8 cellular contexts compared by ENCODE assay signal in the genomic region with DNA sequence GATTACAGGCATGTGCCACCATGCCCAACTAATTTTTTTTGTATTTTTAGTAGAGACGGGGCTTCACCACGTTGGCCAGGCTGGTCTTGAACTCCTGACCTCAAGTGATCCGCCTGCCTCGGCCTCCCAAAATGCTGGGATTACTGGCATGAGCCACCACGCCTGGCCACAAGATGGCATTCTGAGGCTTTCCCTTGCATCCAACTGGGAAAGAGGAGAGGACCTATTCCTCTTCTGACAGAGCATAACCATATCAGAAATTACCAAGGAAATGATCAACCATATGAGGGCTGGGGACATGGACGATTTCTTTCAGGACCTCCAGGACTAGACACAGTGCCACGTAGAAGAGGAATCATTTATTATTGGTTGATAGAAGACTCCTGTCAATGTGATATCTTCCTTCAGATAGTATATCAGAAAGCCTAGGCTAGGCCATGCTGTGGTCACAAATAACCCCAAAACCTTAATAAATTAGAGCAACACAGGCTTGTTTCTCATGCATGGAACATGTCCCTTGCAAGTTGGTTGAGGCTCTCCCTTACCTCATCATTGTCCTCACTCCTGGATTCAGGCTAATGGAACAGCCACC.
A peak's percentile ranks its signal among the peaks of the same experiment; 100 is the strongest.
DNase-seq lines count a peak whose midpoint lies in the region; ATAC-seq and TF ChIP-seq lines count a peak whose summit lies in the region.

No MANE protein-coding gene starts in this region.

- DNase-seq in DMS114 treated with DMSO at 0.1 percent for 48 hours (lab: John Stamatoyannopoulos, UW; ENCODE audit: unreplicated experiment): peak; percentile 5
- DNase-seq in NCI-H460 (ENCODE audit: extremely low read depth, low read depth): peak; percentile 36
- DNase-seq in epithelial cell of proximal tubule (ENCODE audit: low read depth): no peak
- no peak for DNase-seq in neural crest cell (ENCODE audit: low read depth, low spot score)
- no peak for DNase-seq in activated naive CD4-positive, alpha-beta T cell treated with Interleukin-2 at 50 U/mL for 16 hours
- no peak for DNase-seq in NCI-H526 treated with DMSO at 0.1 percent for 48 hours (lab: John Stamatoyannopoulos, UW)
- DNase-seq in activated CD4-positive, alpha-beta T cell treated with anti-CD3 and anti-CD28 coated beads for 36 hours: no peak

- no peaks in the 10 kb centered on the region for H3K36me3 Mint-ChIP-seq in neural crest cell (ENCODE audit: low read depth)
- H3K36me3 Mint-ChIP-seq in activated CD4-positive, alpha-beta T cell treated with anti-CD3 and anti-CD28 coated beads for 36 hours (ENCODE audit: low read depth): no peaks in the 10 kb centered on the region

- intact Hi-C loops in activated CD4-positive, alpha-beta T cell treated with anti-CD3 and anti-CD28 coated beads for 36 hours (cut with DNase I, micrococcal nuclease): loop anchor here in 1 of 2 experiments (5.0 kb wide), 1 partner anchor 191 kb away; no protein-coding TSS in a partner anchor

- POLR2A ChIA-PET in activated CD4-positive, alpha-beta T cell treated with anti-CD3 and anti-CD28 coated beads for 36 hours (lab: Charles Lee): no interaction called here

- no peak overlapping the region for H3K27ac Mint-ChIP-seq in neural crest cell (ENCODE audit: unreplicated experiment)
- H3K27ac Mint-ChIP-seq in activated CD4-positive, alpha-beta T cell treated with anti-CD3 and anti-CD28 coated beads for 36 hours: no peak overlapping the region

- H3K9me3 Mint-ChIP-seq in neural crest cell: no peaks in the 10 kb centered on the region
- no peaks in the 10 kb centered on the region for H3K9me3 Mint-ChIP-seq in activated CD4-positive, alpha-beta T cell treated with anti-CD3 and anti-CD28 coated beads for 36 hours (ENCODE audit: low read depth)

- CTCF ChIA-PET in activated CD4-positive, alpha-beta T cell treated with anti-CD3 and anti-CD28 coated beads for 36 hours (lab: Charles Lee): interaction anchor here (0.6 kb wide), 1 partner anchor 104 kb away, joined by 3 read pairs; no protein-coding TSS in a partner anchor

- peaks cover 12% of the 10 kb centered on the region for H3K4me1 Mint-ChIP-seq in neural crest cell
- no peaks in the 10 kb centered on the region for H3K4me1 Mint-ChIP-seq in activated CD4-positive, alpha-beta T cell treated with anti-CD3 and anti-CD28 coated beads for 36 hours

- ATAC-seq in HG03565 (IDR thresholded peaks at IDR 0.05; ENCODE audit: unreplicated experiment): no peak
- ATAC-seq in activated CD4-positive, alpha-beta T cell treated with anti-CD3 and anti-CD28 coated beads for 36 hours: no peak

- H3K4me3 ChIP-seq in epithelial cell of proximal tubule (ENCODE audit: low read depth, low read length): no peak overlapping the region

- no peak overlapping the region for H3K4me3 Mint-ChIP-seq in neural crest cell
- no peak overlapping the region for H3K4me3 Mint-ChIP-seq in activated CD4-positive, alpha-beta T cell treated with anti-CD3 and anti-CD28 coated beads for 36 hours

- TF ChIP-seq CTCF in epithelial cell of proximal tubule (conservative IDR thresholded peaks at IDR 0.05; ENCODE audit: low read depth, low read length): peak; percentile 76
- peak; percentile 60 for TF ChIP-seq CTCF in neural crest cell (conservative IDR thresholded peaks at IDR 0.05)

- no peaks in the 10 kb centered on the region for H3K27me3 Mint-ChIP-seq in neural crest cell (ENCODE audit: low read depth)
- no peaks in the 10 kb centered on the region for H3K27me3 Mint-ChIP-seq in activated CD4-positive, alpha-beta T cell treated with anti-CD3 and anti-CD28 coated beads for 36 hours

Comparison
In these comparisons a context has a peak if more than half of its experiments do, and no peak if none do; other contexts are left out.
1. DNase-seq: peak in DMS114 treated with DMSO at 0.1 percent for 48 hours (single experiment) and NCI-H460 (single experiment); none in epithelial cell of proximal tubule (single experiment), neural crest cell (single experiment), activated naive CD4-positive, alpha-beta T cell treated with Interleukin-2 at 50 U/mL for 16 hours (single experiment), NCI-H526 treated with DMSO at 0.1 percent for 48 hours (single experiment) and activated CD4-positive, alpha-beta T cell treated with anti-CD3 and anti-CD28 coated beads for 36 hours (single experiment).